ENCODE assay signal across 8 cellular contexts in genomic region chr17:42422958-42423712, GRCh38. TPM values are rescaled to one million over a fixed set of nuclear protein-coding genes. Genes with fewer than 3 reads are reported as not detected.
DNase-seq lines count a peak whose midpoint lies in the region; ATAC-seq and TF ChIP-seq lines count a peak whose summit lies in the region.

Gene CAVIN1, minus strand, starts transcription at chr17:42423256. Its CDS starts 159 bp downstream, at chr17:42423097.

- H3K27me3 ChIP-seq in esophagus squamous epithelium: peaks cover 0 to 18% (median 0%) of the 10 kb centered on the region in 4 donors

- peak within 1 kb of the TSS; percentile 91 to 99 (median 96) for H3K27ac ChIP-seq in esophagus squamous epithelium

- in situ Hi-C loops in KBM-7 (cut with MboI; ENCODE audit: low pct_unique_long_range_greater_than_20kb, low sequenced_read_pairs): no loop called here

- H3K4me1 ChIP-seq in esophagus squamous epithelium: peaks cover 11 to 82% (median 33%) of the 10 kb centered on the region in 3 donors

- no peak for TF ChIP-seq CTCF in esophagus squamous epithelium (IDR thresholded peaks at IDR 0.05)
- no peak for TF ChIP-seq CTCF in mesothelial cell of epicardium (IDR thresholded peaks at IDR 0.05; ENCODE audit: unreplicated experiment)

- H3K9me3 ChIP-seq in esophagus squamous epithelium: no peaks in the 10 kb centered on the region

- intact Hi-C loops in esophagus squamous epithelium (cut with DNase I): loop anchor here (10.0 kb wide), 1 partner anchor 92 kb away; no protein-coding TSS in a partner anchor

- no peaks in the 10 kb centered on the region for H3K36me3 Mint-ChIP-seq in mesothelial cell of epicardium

- ATAC-seq in GM18511 (IDR thresholded peaks at IDR 0.05; ENCODE audit: unreplicated experiment): no peak

- peaks cover 36% of the 10 kb centered on the region for H3K4me1 Mint-ChIP-seq in mesothelial cell of epicardium

- peak within 1 kb of the TSS; percentile 59 to 95 (median 86) for H3K4me3 ChIP-seq in esophagus squamous epithelium

- H3K27ac Mint-ChIP-seq in mesothelial cell of epicardium: peak within 1 kb of the TSS; percentile 94

- H3K27me3 Mint-ChIP-seq in mesothelial cell of epicardium (ENCODE audit: low read depth): peaks cover 39% of the 10 kb centered on the region

- 2 to 8% methylated on average over 13 to 22 of the region's 58 CpGs for WGBS in esophagus squamous epithelium, 2 donors

- peak in 2 of 4 donors; percentile 95 to 96 for TF ChIP-seq POLR2A in esophagus squamous epithelium (IDR thresholded peaks at IDR 0.05)

- peak; percentile 99 for DNase-seq in EL
- peak; percentile 83 for DNase-seq in KBM-7
- peak; percentile 37 for DNase-seq in activated T-cell treated with anti-CD3 and anti-CD28 coated beads, Interleukin-2, amount 50 U/mL, for 1 hour
- DNase-seq in esophagus squamous epithelium (lab: John Stamatoyannopoulos, UW): peak; percentile 49
- peak; percentile 91 to 93 for DNase-seq in mesothelial cell of epicardium (ENCODE audit: low spot score in 2 of 2, unreplicated experiment in 2 of 2)
- DNase-seq in superior temporal gyrus (ENCODE audit: extremely low spot score): peak; percentile 83
- no peak for DNase-seq in NCI-H1436 (lab: John Stamatoyannopoulos, UW)

- H3K4me3 Mint-ChIP-seq in mesothelial cell of epicardium: peak within 1 kb of the TSS; percentile 83

- no peaks in the 10 kb centered on the region for H3K9me3 Mint-ChIP-seq in mesothelial cell of epicardium

- H3K36me3 ChIP-seq in esophagus squamous epithelium: no peaks in the 10 kb centered on the region

RNA-seq across cellular contexts. Expression of gene CAVIN1, which starts in this region (rescaled TPM):
- 100 to 1,000 TPM in 2 of 4 donors, 10 to 100 TPM in 2; 67.8 to 210 (median 113) TPM for total RNA-seq in esophagus squamous epithelium
- 53.3 to 54.3 TPM (median 53.9 TPM) in 3 replicates for total RNA-seq in mesothelial cell of epicardium
